ENCODE assay signal across 1 cellular context in genomic region chr1:155038602-155039307, GRCh38.
TF ChIP-seq lines count a peak whose summit lies in the region.

No MANE protein-coding gene starts in this region.

TF ChIP-seq in K562, 482 proteins besides CTCF, POLR2A, EP300 and RAD21:
- no peak for TF ChIP-seq NR2C2 (CRISPR knock-in tag; IDR thresholded peaks at IDR 0.05)
- no peak for TF ChIP-seq NR2C2 (tag; IDR thresholded peaks at IDR 0.05)
- TF ChIP-seq CREB3 (tag; conservative IDR thresholded peaks at IDR 0.05; ENCODE audit: low read depth), result no peak
- TF ChIP-seq ZNF830 (CRISPR knock-in tag; IDR thresholded peaks at IDR 0.05), result no peak
- TF ChIP-seq ZBED1 (IDR thresholded peaks at IDR 0.05), result no peak
- TF ChIP-seq POLR2G (IDR thresholded peaks at IDR 0.05; ENCODE audit: low read depth, low read length), result no peak
- TF ChIP-seq CAMTA2 (CRISPR knock-in tag; conservative IDR thresholded peaks at IDR 0.05), result no peak
- no peak for TF ChIP-seq UBTF (IDR thresholded peaks at IDR 0.05; ENCODE audit: borderline replicate concordance in 1 of 2, low read depth in 2 of 2, low read length in 2 of 2)
- no peak for TF ChIP-seq PHF8 (IDR thresholded peaks at IDR 0.05; ENCODE audit: borderline replicate concordance, low read length)
- no peak for TF ChIP-seq CREBBP (IDR thresholded peaks at IDR 0.05; ENCODE audit: low read depth, low read length)
- no peak for TF ChIP-seq ZFP91 (CRISPR knock-in tag; IDR thresholded peaks at IDR 0.05)
- TF ChIP-seq SMARCC2 (IDR thresholded peaks at IDR 0.05; ENCODE audit: low read depth), result no peak
- TF ChIP-seq FOXK1 (CRISPR knock-in tag; IDR thresholded peaks at IDR 0.05; ENCODE audit: borderline replicate concordance), result no peak
